In genomic region chr14:103155013-103155412, GRCh38 we compare ENCODE assay signal across 10 cellular contexts. TPM values are rescaled to one million over a fixed set of nuclear protein-coding genes. Genes with fewer than 3 reads are reported as not detected.
DNase-seq lines count a peak whose midpoint lies in the region; ATAC-seq and TF ChIP-seq lines count a peak whose summit lies in the region.
"Had no signal": no experiment of that assay in that cellular context is flagged by ENCODE, and none has a peak within 500 bp of the region (broad histone marks: within the 10 kb centered on the region; RNA-seq: fewer than 3 reads in every experiment).

No MANE protein-coding gene starts in this region.

- peaks cover 3% of the 10 kb centered on the region for H3K4me1 Mint-ChIP-seq in endodermal cell
- no peaks in the 10 kb centered on the region for H3K4me1 Mint-ChIP-seq in stimulated activated memory B cell treated with anti-CD40 and anti-IgM and Interleukin-4, amounts not matched to agents 10 μg/mL and 1 μg/mL and 100 μg/mL, for 72 hours
- H3K4me1 Mint-ChIP-seq in CD8-positive, alpha-beta memory T cell: peaks cover 0 to under 1% (median 0%) of the 10 kb centered on the region in 3 donors

- DNase-seq in BE2C: peak; percentile 47
- peak; percentile 68 for DNase-seq in MV-4-11 (lab: John Stamatoyannopoulos, UW)
- peak; percentile 39 for DNase-seq in endodermal cell
- DNase-seq in midbrain (lab: John Stamatoyannopoulos, UW): peak; percentile 33
- DNase-seq in CD8-positive, alpha-beta memory T cell: no peak
- DNase-seq: activated CD4-positive, alpha-beta T cell treated with anti-CD3 and anti-CD28 coated beads, Interleukin-2, amount 50 U/mL, for 48 hours; NCI-H1105 treated with DMSO at 0.1 percent for 48 hours had no signal

- CTCF ChIA-PET in CD8-positive, alpha-beta memory T cell (lab: Charles Lee): no interaction called here

- no peak for ATAC-seq in GM21526 (IDR thresholded peaks at IDR 0.05; ENCODE audit: low FRiP score, unreplicated experiment)
- no peak for ATAC-seq in GM21717 (IDR thresholded peaks at IDR 0.05; ENCODE audit: unreplicated experiment)
- no peak for ATAC-seq in stimulated activated memory B cell treated with anti-CD40 and anti-IgM and Interleukin-4, amounts not matched to agents 10 μg/mL and 1 μg/mL and 100 μg/mL, for 72 hours

- H3K27ac ChIP-seq in endodermal cell (ENCODE audit: low read depth, low read length): no peak overlapping the region
- no peak overlapping the region for H3K27ac ChIP-seq in CD8-positive, alpha-beta memory T cell (ENCODE audit: low read depth, low read length)

- H3K27me3 Mint-ChIP-seq in endodermal cell (ENCODE audit: insufficient read depth): peaks cover 5% of the 10 kb centered on the region
- peaks cover 32% of the 10 kb centered on the region for H3K27me3 Mint-ChIP-seq in stimulated activated memory B cell treated with anti-CD40 and anti-IgM and Interleukin-4, amounts not matched to agents 10 μg/mL and 1 μg/mL and 100 μg/mL, for 72 hours
- peaks cover 10 to 11% of the 10 kb centered on the region in 2 donors for H3K27me3 Mint-ChIP-seq in CD8-positive, alpha-beta memory T cell

- TF ChIP-seq CTCF in BE2C (IDR thresholded peaks at IDR 0.05; ENCODE audit: low read depth, low read length): no peak
- no peak for TF ChIP-seq CTCF in endodermal cell (conservative IDR thresholded peaks at IDR 0.05)

- H3K36me3 ChIP-seq in BE2C (no peaks in the 10 kb centered on the region), endodermal cell (ENCODE audit: control insufficient read depth, insufficient read depth, low read length) (no peaks in the 10 kb centered on the region)
- H3K36me3 ChIP-seq in CD8-positive, alpha-beta memory T cell (ENCODE audit: insufficient read depth, low read length): no peaks in the 10 kb centered on the region

- no peaks in the 10 kb centered on the region for H3K4me1 ChIP-seq in BE2C
- no peaks in the 10 kb centered on the region for H3K4me1 ChIP-seq in endodermal cell (ENCODE audit: control insufficient read depth, insufficient read depth, low read length)
- no peaks in the 10 kb centered on the region for H3K4me1 ChIP-seq in CD8-positive, alpha-beta memory T cell (ENCODE audit: insufficient read depth, low read length)

- 51 to 86% methylated on average over 3 to 5 of the region's 6 CpGs for WGBS in endodermal cell (ENCODE audit: insufficient coverage in 1 of 2, insufficient read length in 1 of 2), 2 experiments

- H3K9me3 Mint-ChIP-seq in endodermal cell: peaks cover 15% of the 10 kb centered on the region
- no peaks in the 10 kb centered on the region for H3K9me3 Mint-ChIP-seq in stimulated activated memory B cell treated with anti-CD40 and anti-IgM and Interleukin-4, amounts not matched to agents 10 μg/mL and 1 μg/mL and 100 μg/mL, for 72 hours
- H3K9me3 Mint-ChIP-seq in CD8-positive, alpha-beta memory T cell: no peaks in the 10 kb centered on the region

- H3K9ac ChIP-seq in endodermal cell (ENCODE audit: extremely low read depth, low read length, poor library complexity, severe bottlenecking): no peak overlapping the region

- H3K4me3 Mint-ChIP-seq in endodermal cell: no peak overlapping the region
- no peak overlapping the region for H3K4me3 Mint-ChIP-seq in stimulated activated memory B cell treated with anti-CD40 and anti-IgM and Interleukin-4, amounts not matched to agents 10 μg/mL and 1 μg/mL and 100 μg/mL, for 72 hours
- no peak overlapping the region for H3K4me3 Mint-ChIP-seq in CD8-positive, alpha-beta memory T cell

- H3K27ac Mint-ChIP-seq in endodermal cell: no peak overlapping the region
- no peak overlapping the region for H3K27ac Mint-ChIP-seq in stimulated activated memory B cell treated with anti-CD40 and anti-IgM and Interleukin-4, amounts not matched to agents 10 μg/mL and 1 μg/mL and 100 μg/mL, for 72 hours
- H3K27ac Mint-ChIP-seq in CD8-positive, alpha-beta memory T cell: peak overlapping the region in 1 of 8 donors; percentile 43

- H3K9me3 ChIP-seq in BE2C (no peaks in the 10 kb centered on the region), endodermal cell (ENCODE audit: control insufficient read depth, low read length) (peaks cover 18% of the 10 kb centered on the region)
- no peaks in the 10 kb centered on the region for H3K9me3 ChIP-seq in CD8-positive, alpha-beta memory T cell (ENCODE audit: low read length)

- H3K27me3 ChIP-seq in BE2C: no peaks in the 10 kb centered on the region
- no peaks in the 10 kb centered on the region for H3K27me3 ChIP-seq in endodermal cell (ENCODE audit: control insufficient read depth, insufficient read depth, low read length, poor library complexity, severe bottlenecking)
- no peaks in the 10 kb centered on the region for H3K27me3 ChIP-seq in CD8-positive, alpha-beta memory T cell (ENCODE audit: insufficient read depth, low read length, poor library complexity, severe bottlenecking)

- POLR2A ChIA-PET in CD8-positive, alpha-beta memory T cell (lab: Charles Lee): no interaction called here

- H3K4me3 ChIP-seq in BE2C (ENCODE audit: low read depth, low read length) (no peak overlapping the region), endodermal cell (ENCODE audit: low read length) (no peak overlapping the region)
- no peak overlapping the region for H3K4me3 ChIP-seq in CD8-positive, alpha-beta memory T cell (ENCODE audit: low read length)

- H3K36me3 Mint-ChIP-seq in endodermal cell (ENCODE audit: low read depth): peaks cover 2% of the 10 kb centered on the region
- H3K36me3 Mint-ChIP-seq in stimulated activated memory B cell treated with anti-CD40 and anti-IgM and Interleukin-4, amounts not matched to agents 10 μg/mL and 1 μg/mL and 100 μg/mL, for 72 hours: no peaks in the 10 kb centered on the region
- no peaks in the 10 kb centered on the region for H3K36me3 Mint-ChIP-seq in CD8-positive, alpha-beta memory T cell

RNA-seq across cellular contexts. Expression of gene TNFAIP2, which starts 31.8 kb away (rescaled TPM):
- polyA plus RNA-seq in BE2C (2012; ENCODE audit: insufficient read depth, insufficient read length, low read depth): 29.7 TPM
- 10 to 100 TPM; 16.8 to 19.4 TPM for total RNA-seq in endodermal cell
- polyA plus RNA-seq in endodermal cell (2013, experiment 1 of 2): 57.6 TPM
- polyA plus RNA-seq in endodermal cell (2013, experiment 2 of 2): 59.4 TPM
- 1 to 10 TPM in 1 of 2 experiments, under 1 TPM in 1; 0.70 to 1.4 TPM for total RNA-seq in CD8-positive, alpha-beta memory T cell
- polyA plus RNA-seq in CD8-positive, alpha-beta memory T cell: not detected

Comparison
In these comparisons a context has a peak if more than half of its experiments do, and no peak if none do; other contexts are left out.
1. DNase-seq: peak in BE2C (single experiment), MV-4-11 (single experiment), endodermal cell (single experiment) and midbrain (single experiment); none in CD8-positive, alpha-beta memory T cell (0 of 5).
2. RNA of gene TNFAIP2, which starts 31.8 kb away (total RNA-seq): 16.8 to 19.4 TPM in endodermal cell; 0.70 to 1.4 TPM in CD8-positive, alpha-beta memory T cell; every median in the first group is over 4 times any median in the second.